ENCODE assay signal across 18 cellular contexts in genomic region chr21:16115461-16115860, GRCh38.
DNase-seq lines count a peak whose midpoint lies in the region; ATAC-seq, FAIRE-seq and TF ChIP-seq lines count a peak whose summit lies in the region.
"Had no signal": no experiment of that assay in that cellular context is flagged by ENCODE, and none has a peak within 500 bp of the region (broad histone marks: within the 10 kb centered on the region; RNA-seq: fewer than 3 reads in every experiment).

No MANE protein-coding gene starts in this region.

- H3K9me1 ChIP-seq in endothelial cell of umbilical vein (replicated peaks; ENCODE audit: control insufficient read depth, extremely low read depth, insufficient read depth, low read length): no peaks in the 10 kb centered on the region

- BruUV-seq in endothelial cell of umbilical vein (replicated peaks; lab: Mats Ljungman, UMichigan): no TSS peak

- no peak overlapping the region for H3K4me2 ChIP-seq in endothelial cell of umbilical vein (ENCODE audit: insufficient read depth, low read length)
- H3K4me2 ChIP-seq: BLaER1 treated with 17β-estradiol and CSF1 and Interleukin-3, amounts not matched to agents 10 nM and 100 nM had no signal

- no peaks in the 10 kb centered on the region for H3K27me3 Mint-ChIP-seq in activated CD8-positive, alpha-beta memory T cell treated with anti-CD3 and anti-CD28 coated beads, Interleukin-2, amount 10 ng/mL, durations not matched to agents 7 days and 5 days
- H3K27me3 Mint-ChIP-seq: B cell had no signal

- H4K20me1 ChIP-seq in endothelial cell of umbilical vein (replicated peaks; ENCODE audit: control insufficient read depth, extremely low read depth, insufficient read depth, low read length): no peaks in the 10 kb centered on the region
- H4K20me1 ChIP-seq: BLaER1 treated with 17β-estradiol and CSF1 and Interleukin-3, amounts not matched to agents 10 nM and 100 nM had no signal

- no peak for TF ChIP-seq POLR2A in H54 (IDR thresholded peaks at IDR 0.05; ENCODE audit: low read depth, low read length)
- TF ChIP-seq POLR2A in endothelial cell of umbilical vein (IDR thresholded peaks at IDR 0.05; ENCODE audit: low read depth, low read length): no peak

- H3K79me2 ChIP-seq in endothelial cell of umbilical vein (ENCODE audit: control insufficient read depth, insufficient read depth, low read length): no peaks in the 10 kb centered on the region

- intact Hi-C loops in endothelial cell of umbilical vein (cut with micrococcal nuclease): loop anchor here (5.0 to 10.0 kb wide), 2 partner anchors 263 to 419 kb away; no protein-coding TSS in a partner anchor

- H3K27me3 ChIP-seq in endothelial cell of umbilical vein (ENCODE audit: control insufficient read depth in 2 of 2, insufficient read depth in 2 of 2, low read length in 2 of 2): no peaks in the 10 kb centered on the region
- H3K27me3 ChIP-seq in subcutaneous abdominal adipose tissue (ENCODE audit: control insufficient read depth in 5 of 5, insufficient read depth in 4 of 5, low read length in 5 of 5): no peaks in the 10 kb centered on the region
- H3K27me3 ChIP-seq: BLaER1 treated with 17β-estradiol and CSF1 and Interleukin-3, amounts not matched to agents 10 nM and 100 nM had no signal

- H3K27ac ChIP-seq in endothelial cell of umbilical vein (ENCODE audit: insufficient read depth, low read depth, low read length) (no peak overlapping the region), subcutaneous abdominal adipose tissue (ENCODE audit: low read depth, low read length) (peak overlapping the region; percentile 74), substantia nigra (ENCODE audit: low read depth, low read length, poor library complexity, severe bottlenecking) (no peak overlapping the region)
- H3K27ac ChIP-seq: BLaER1 treated with 17β-estradiol and CSF1 and Interleukin-3, amounts not matched to agents 10 nM and 100 nM had no signal

- dilution Hi-C loops in endothelial cell of umbilical vein (cut with MboI; ENCODE audit: extremely low pct_ligation_motif_present, low sequenced_read_pairs): no loop called here

- H3K9me3 ChIP-seq in endothelial cell of umbilical vein (replicated peaks; ENCODE audit: control insufficient read depth, insufficient read depth, low read length) (no peaks in the 10 kb centered on the region), subcutaneous abdominal adipose tissue (ENCODE audit: control insufficient read depth in 5 of 5, low read length in 5 of 5) (no peaks in the 10 kb centered on the region)
- H3K9me3 ChIP-seq: HAP-1 had no signal

- H3K4me3 ChIP-seq in endothelial cell of umbilical vein (replicated peaks in 1 of 3; ENCODE audit: insufficient read depth in 1 of 3, low read depth in 1 of 3, low read length in 3 of 3): no peak overlapping the region
- H3K4me3 ChIP-seq in subcutaneous abdominal adipose tissue (ENCODE audit: low read depth in 1 of 5, low read length in 5 of 5): no peak overlapping the region
- H3K4me3 ChIP-seq: BLaER1 treated with 17β-estradiol and CSF1 and Interleukin-3, amounts not matched to agents 10 nM and 100 nM; GM12878; HAP-1 had no signal

- no peak overlapping the region for H3K9ac ChIP-seq in endothelial cell of umbilical vein (replicated peaks; ENCODE audit: extremely low read depth, insufficient read depth, low read length)
- no peak overlapping the region for H3K9ac ChIP-seq in subcutaneous abdominal adipose tissue (ENCODE audit: low read length in 5 of 5)
- H3K9ac ChIP-seq: BLaER1 treated with 17β-estradiol and CSF1 and Interleukin-3, amounts not matched to agents 10 nM and 100 nM had no signal

- H3K27ac Mint-ChIP-seq in activated CD8-positive, alpha-beta memory T cell treated with anti-CD3 and anti-CD28 coated beads, Interleukin-2, amount 10 ng/mL, durations not matched to agents 7 days and 5 days: no peak overlapping the region
- H3K27ac Mint-ChIP-seq: B cell; CD8-positive, alpha-beta T cell had no signal

- CTCF ChIA-PET in endothelial cell of umbilical vein (lab: Charles Lee): interaction anchor here (1.0 to 3.8 kb wide), 6 partner anchors 17 to 213 kb away, joined by 3 to 30 read pairs (median 4); no protein-coding TSS in a partner anchor
- CTCF ChIA-PET in activated CD8-positive, alpha-beta memory T cell treated with anti-CD3 and anti-CD28 coated beads, Interleukin-2, amount 10 ng/mL, durations not matched to agents 7 days and 5 days (lab: Charles Lee): no interaction called here

- ATAC-seq in activated CD8-positive, alpha-beta memory T cell treated with anti-CD3 and anti-CD28 coated beads, Interleukin-2, amount 10 ng/mL, durations not matched to agents 7 days and 5 days: no peak
- ATAC-seq: CD8-positive, alpha-beta T cell; GM12878; HepG2 had no signal

- H3K36me3 ChIP-seq in endothelial cell of umbilical vein (ENCODE audit: control insufficient read depth in 2 of 2, extremely low read depth in 1 of 2, insufficient read depth in 2 of 2, low read length in 2 of 2): no peaks in the 10 kb centered on the region
- no peaks in the 10 kb centered on the region for H3K36me3 ChIP-seq in subcutaneous abdominal adipose tissue (ENCODE audit: control insufficient read depth in 5 of 5, insufficient read depth in 5 of 5, low read length in 5 of 5)
- H3K36me3 ChIP-seq: BLaER1 treated with 17β-estradiol and CSF1 and Interleukin-3, amounts not matched to agents 10 nM and 100 nM; HAP-1 had no signal

- no peaks in the 10 kb centered on the region for H3K4me1 Mint-ChIP-seq in activated CD8-positive, alpha-beta memory T cell treated with anti-CD3 and anti-CD28 coated beads, Interleukin-2, amount 10 ng/mL, durations not matched to agents 7 days and 5 days
- H3K4me1 Mint-ChIP-seq: B cell had no signal

- FAIRE-seq in H54 (lab: Jason Lieb, UNC) (peak; percentile 20), endothelial cell of umbilical vein (lab: Jason Lieb, UNC) (no peak)
- FAIRE-seq: GM12878, GM19239, H1, HepG2 had no signal

- no peak overlapping the region for H3K4me3 Mint-ChIP-seq in activated CD8-positive, alpha-beta memory T cell treated with anti-CD3 and anti-CD28 coated beads, Interleukin-2, amount 10 ng/mL, durations not matched to agents 7 days and 5 days
- H3K4me3 Mint-ChIP-seq: B cell; CD8-positive, alpha-beta T cell had no signal

- H3K4me1 ChIP-seq in endothelial cell of umbilical vein (ENCODE audit: control insufficient read depth, extremely low read depth, insufficient read depth, low read length) (peaks cover 34% of the 10 kb centered on the region), subcutaneous abdominal adipose tissue (ENCODE audit: control insufficient read depth in 5 of 5, insufficient read depth in 5 of 5, low read length in 5 of 5) (peaks cover 0 to 19% (median 6%) of the 10 kb centered on the region in 5 donors)
- H3K4me1 ChIP-seq: BLaER1 treated with 17β-estradiol and CSF1 and Interleukin-3, amounts not matched to agents 10 nM and 100 nM had no signal

- no peak for TF ChIP-seq CTCF in endothelial cell of umbilical vein (IDR thresholded peaks at IDR 0.05; ENCODE audit: extremely low read depth in 1 of 2, insufficient read depth in 1 of 2, low read depth in 1 of 2, low read length in 2 of 2)

- POLR2A ChIA-PET in endothelial cell of umbilical vein (lab: Charles Lee): interaction anchor here (2.9 kb wide), 1 partner anchor 78 kb away, joined by 20 read pairs; no protein-coding TSS in a partner anchor

- DNase-seq in H54 (ENCODE audit: insufficient read length, low spot score) (no peak), endothelial cell of umbilical vein (ENCODE audit: low read depth, low spot score) (peak; percentile 14), substantia nigra (lab: John Stamatoyannopoulos, UW) (no peak), NCI-H1694 treated with DMSO at 0.1 percent for 48 hours (lab: John Stamatoyannopoulos, UW) (no peak)
- DNase-seq in activated CD8-positive, alpha-beta memory T cell treated with anti-CD3 and anti-CD28 coated beads, Interleukin-2, amount 10 ng/mL, durations not matched to agents 7 days and 5 days: no peak
- DNase-seq: Calu3; CD8-positive, alpha-beta T cell; DMS53; DND-41; EL had no signal

- H2AFZ ChIP-seq in endothelial cell of umbilical vein (ENCODE audit: low read depth, low read length): no peak overlapping the region

- H3K9me3 Mint-ChIP-seq in activated CD8-positive, alpha-beta memory T cell treated with anti-CD3 and anti-CD28 coated beads, Interleukin-2, amount 10 ng/mL, durations not matched to agents 7 days and 5 days (ENCODE audit: low read depth): peaks cover 3% of the 10 kb centered on the region

- H3K36me3 Mint-ChIP-seq in activated CD8-positive, alpha-beta memory T cell treated with anti-CD3 and anti-CD28 coated beads, Interleukin-2, amount 10 ng/mL, durations not matched to agents 7 days and 5 days: no peaks in the 10 kb centered on the region
- H3K36me3 Mint-ChIP-seq: CD8-positive, alpha-beta T cell had no signal

TF ChIP-seq in endothelial cell of umbilical vein, 7 proteins besides CTCF, POLR2A, EP300 and RAD21:
- TF ChIP-seq POLR2AphosphoS5 (IDR thresholded peaks at IDR 0.05; ENCODE audit: insufficient read depth, low read depth, low read length) (no peak), JUN (IDR thresholded peaks at IDR 0.05; ENCODE audit: borderline replicate concordance, insufficient read depth, insufficient read length, low read depth) (no peak), GATA2 (IDR thresholded peaks at IDR 0.05; ENCODE audit: insufficient read depth, insufficient read length, low read depth, low read length) (no peak), FOS (IDR thresholded peaks at IDR 0.05; ENCODE audit: borderline replicate concordance, insufficient read depth, low read length) (no peak), MYC (IDR thresholded peaks at IDR 0.05; ENCODE audit: low read depth, low read length) (no peak), EZH2 (IDR thresholded peaks at IDR 0.05; ENCODE audit: borderline replicate concordance, low read depth, low read length, severe bottlenecking) (no peak), MAX (IDR thresholded peaks at IDR 0.05; ENCODE audit: insufficient read depth, insufficient read length) (no peak)
